ENCODE assay signal across 1 cellular context in the genomic region with DNA sequence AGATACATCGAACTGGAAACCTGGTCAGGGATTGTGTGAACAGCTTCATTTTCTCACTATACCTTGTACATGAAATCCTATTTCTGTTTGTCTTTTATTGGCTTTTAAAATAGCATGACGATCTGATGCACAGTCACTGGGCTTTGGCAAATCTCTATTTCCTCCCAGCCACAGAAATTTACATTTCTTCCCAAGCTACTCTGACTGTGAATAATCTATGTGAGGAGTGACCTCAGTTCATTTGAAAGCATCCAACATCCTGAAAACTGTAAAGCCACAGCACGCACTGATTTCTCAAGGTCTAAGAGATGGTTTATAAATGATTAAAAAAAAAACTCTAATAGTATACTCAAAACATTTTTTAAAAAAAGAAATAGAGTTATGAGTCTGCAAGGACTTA.
A peak's percentile ranks its signal among the peaks of the same experiment; 100 is the strongest.
TF ChIP-seq lines count a peak whose summit lies in the region.

No MANE protein-coding gene starts in this region.

TF ChIP-seq in IMR-90, 13 proteins besides CTCF, POLR2A, EP300 and RAD21:
- TF ChIP-seq CHD1 (IDR thresholded peaks at IDR 0.05; ENCODE audit: low read depth, low read length) (no peak), RCOR1 (IDR thresholded peaks at IDR 0.05; ENCODE audit: insufficient replicate concordance, low read length) (no peak), NFE2L2 (IDR thresholded peaks at IDR 0.05; ENCODE audit: low read depth, low read length) (peak; percentile 69), MXI1 (IDR thresholded peaks at IDR 0.05; ENCODE audit: borderline replicate concordance, low read depth, low read length) (no peak), SMC3 (IDR thresholded peaks at IDR 0.05; ENCODE audit: low read depth, low read length) (no peak), FOS (IDR thresholded peaks at IDR 0.05; ENCODE audit: low read depth, low read length) (peak; percentile 25; the same call in 1 of the 2 replicates), MAFK (IDR thresholded peaks at IDR 0.05; ENCODE audit: low read depth, low read length) (no peak), CEBPB (IDR thresholded peaks at IDR 0.05; ENCODE audit: low read depth, low read length) (0 out of 2 replicates have a peak, but pooled peaks have one; percentile 14), RFX5 (IDR thresholded peaks at IDR 0.05; ENCODE audit: low read depth, low read length) (no peak), MAZ (IDR thresholded peaks at IDR 0.05; ENCODE audit: borderline replicate concordance, low read depth, low read length) (no peak), BHLHE40 (IDR thresholded peaks at IDR 0.05; ENCODE audit: low read depth, low read length) (no peak)
- TF ChIP-seq, protein P1, sequence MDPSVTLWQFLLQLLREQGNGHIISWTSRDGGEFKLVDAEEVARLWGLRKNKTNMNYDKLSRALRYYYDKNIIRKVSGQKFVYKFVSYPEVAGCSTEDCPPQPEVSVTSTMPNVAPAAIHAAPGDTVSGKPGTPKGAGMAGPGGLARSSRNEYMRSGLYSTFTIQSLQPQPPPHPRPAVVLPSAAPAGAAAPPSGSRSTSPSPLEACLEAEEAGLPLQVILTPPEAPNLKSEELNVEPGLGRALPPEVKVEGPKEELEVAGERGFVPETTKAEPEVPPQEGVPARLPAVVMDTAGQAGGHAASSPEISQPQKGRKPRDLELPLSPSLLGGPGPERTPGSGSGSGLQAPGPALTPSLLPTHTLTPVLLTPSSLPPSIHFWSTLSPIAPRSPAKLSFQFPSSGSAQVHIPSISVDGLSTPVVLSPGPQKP (IDR thresholded peaks at IDR 0.05; ENCODE audit: borderline replicate concordance, low read depth, low read length): no peak
- TF ChIP-seq, protein P2, sequence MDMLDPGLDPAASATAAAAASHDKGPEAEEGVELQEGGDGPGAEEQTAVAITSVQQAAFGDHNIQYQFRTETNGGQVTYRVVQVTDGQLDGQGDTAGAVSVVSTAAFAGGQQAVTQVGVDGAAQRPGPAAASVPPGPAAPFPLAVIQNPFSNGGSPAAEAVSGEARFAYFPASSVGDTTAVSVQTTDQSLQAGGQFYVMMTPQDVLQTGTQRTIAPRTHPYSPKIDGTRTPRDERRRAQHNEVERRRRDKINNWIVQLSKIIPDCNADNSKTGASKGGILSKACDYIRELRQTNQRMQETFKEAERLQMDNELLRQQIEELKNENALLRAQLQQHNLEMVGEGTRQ (IDR thresholded peaks at IDR 0.05; ENCODE audit: low read depth, low read length): no peak
TF ChIP-seq in IMR-90: peak in this region for 3.
